In genomic region chr6:37382954-37383353, GRCh38 we compare ENCODE assay signal across 18 cellular contexts. TPM values are rescaled to one million over a fixed set of nuclear protein-coding genes. Genes with fewer than 3 reads are reported as not detected.
A peak's percentile ranks its signal among the peaks of the same experiment; 100 is the strongest.
DNase-seq lines count a peak whose midpoint lies in the region; ATAC-seq and TF ChIP-seq lines count a peak whose summit lies in the region.
"Had no signal": no experiment of that assay in that cellular context is flagged by ENCODE, and none has a peak within 500 bp of the region (broad histone marks: within the 10 kb centered on the region; RNA-seq: fewer than 3 reads in every experiment).

No MANE protein-coding gene starts in this region.

- H3K27ac Mint-ChIP-seq in GM23338 = no peak overlapping the region
- H3K27ac Mint-ChIP-seq in CD8-positive, alpha-beta memory T cell = no peak overlapping the region
- H3K27ac Mint-ChIP-seq: CD4-positive, alpha-beta memory T cell had no signal

- peaks cover 6% of the 10 kb centered on the region for H3K27me3 Mint-ChIP-seq in GM23338 (ENCODE audit: insufficient read depth, low read depth, poor library complexity)
- H3K27me3 Mint-ChIP-seq in CD8-positive, alpha-beta memory T cell = no peaks in the 10 kb centered on the region
- H3K27me3 Mint-ChIP-seq: CD4-positive, alpha-beta memory T cell had no signal

- H3K36me3 Mint-ChIP-seq in GM23338 (ENCODE audit: low read depth) = peaks cover 13% of the 10 kb centered on the region
- peaks cover 7 to 54% (median 17%) of the 10 kb centered on the region in 3 donors for H3K36me3 Mint-ChIP-seq in CD8-positive, alpha-beta memory T cell

- H3F3A ChIP-seq in SK-N-SH (replicated peaks; ENCODE audit: insufficient read depth) = peaks cover 3% of the 10 kb centered on the region
- no peaks in the 10 kb centered on the region for H3F3A ChIP-seq in GM23338 (replicated peaks; ENCODE audit: low read depth)
- no peaks in the 10 kb centered on the region for H3F3A ChIP-seq in OCI-LY1 (ENCODE audit: insufficient read depth, low read length)

- 96% methylated on average over 2 of the region's 2 CpGs for WGBS in SK-N-SH (ENCODE audit: low lambda C conversion rate)

- H3K79me2 ChIP-seq in SK-N-SH (ENCODE audit: insufficient read depth) = no peaks in the 10 kb centered on the region
- H3K79me2 ChIP-seq in GM23338 (replicated peaks; ENCODE audit: insufficient read depth) = no peaks in the 10 kb centered on the region
- no peaks in the 10 kb centered on the region for H3K79me2 ChIP-seq in OCI-LY1 (ENCODE audit: insufficient read depth, low read length)

- no peak overlapping the region for H3K27ac ChIP-seq in SK-N-SH (ENCODE audit: low read depth in 2 of 2, low read length in 1 of 2)
- H3K27ac ChIP-seq in GM23338 (ENCODE audit: low read depth) = no peak overlapping the region
- no peak overlapping the region for H3K27ac ChIP-seq in OCI-LY1 (ENCODE audit: low read depth, low read length, poor library complexity, severe bottlenecking)
- no peak overlapping the region for H3K27ac ChIP-seq in effector memory CD4-positive, alpha-beta T cell (ENCODE audit: insufficient read depth, low read length, poor library complexity, severe bottlenecking)
- H3K27ac ChIP-seq in CD8-positive, alpha-beta memory T cell (ENCODE audit: low read depth, low read length) = no peak overlapping the region
- H3K27ac ChIP-seq: SJSA1 had no signal

- H3K4me1 Mint-ChIP-seq in GM23338 = no peaks in the 10 kb centered on the region
- H3K4me1 Mint-ChIP-seq in CD8-positive, alpha-beta memory T cell = no peaks in the 10 kb centered on the region

- CTCF ChIA-PET in SK-N-SH (lab: Yijun Ruan, JAX) = interaction anchor here (0.6 to 3.6 kb wide), 14 partner anchors 10 to 309 kb away, joined by 3 to 26 read pairs (median 4); no protein-coding TSS in a partner anchor
- CTCF ChIA-PET in CD8-positive, alpha-beta memory T cell (lab: Charles Lee) = interaction anchor here (0.7 to 1.2 kb wide), 3 partner anchors 11 to 309 kb away, joined by 3 to 4 read pairs (median 3); no protein-coding TSS in a partner anchor

- TF ChIP-seq EP300 in SK-N-SH (IDR thresholded peaks at IDR 0.05; ENCODE audit: borderline replicate concordance in 1 of 2, low read depth in 1 of 2, low read length in 1 of 2) = no peak

- ATAC-seq in SK-N-SH treated with all-trans-retinoic acid at 6 μM for 48 hours = no peak
- ATAC-seq in GM23338 = no peak; the same call in 2 of the 3 replicates

- H3K4me1 ChIP-seq in SK-N-SH (ENCODE audit: control insufficient read depth in 1 of 2, insufficient read depth in 2 of 2, low read depth in 1 of 2, low read length in 1 of 2) (no peaks in the 10 kb centered on the region), GM23338 (ENCODE audit: insufficient read depth) (no peaks in the 10 kb centered on the region), OCI-LY1 (ENCODE audit: insufficient read depth, low read length, severe bottlenecking) (no peaks in the 10 kb centered on the region)
- H3K4me1 ChIP-seq in effector memory CD4-positive, alpha-beta T cell (ENCODE audit: control insufficient read depth, insufficient read depth, low read length, poor library complexity, severe bottlenecking) = no peaks in the 10 kb centered on the region
- no peaks in the 10 kb centered on the region for H3K4me1 ChIP-seq in CD8-positive, alpha-beta memory T cell (ENCODE audit: insufficient read depth, low read length)
- H3K4me1 ChIP-seq: SJSA1 had no signal

- DNase-seq in SK-N-SH (peak; percentile 23), GM23338 (ENCODE audit: low spot score) (peak; percentile 27), NCI-H69 (lab: John Stamatoyannopoulos, UW) (no peak), NCI-H774 (lab: John Stamatoyannopoulos, UW) (no peak)
- no peak for DNase-seq in effector memory CD4-positive, alpha-beta T cell
- no peak for DNase-seq in CD8-positive, alpha-beta memory T cell
- DNase-seq: CD4-positive, alpha-beta memory T cell; DMS153; HCEC 1CT; MG63; NCI-H1436; NCI-H2029 treated with DMSO at 0.1 percent for 48 hours; NCI-H2227 treated with DMSO at 0.1 percent for 48 hours; NCI-H526; NK-92 treated with Interleukin-12 subunit alpha and Interleukin-12 subunit beta, amount 100 ng/mL, for 24 hours had no signal

- H4K20me1 ChIP-seq in SK-N-SH (ENCODE audit: insufficient read depth) (no peaks in the 10 kb centered on the region), GM23338 (replicated peaks; ENCODE audit: insufficient read depth) (no peaks in the 10 kb centered on the region; the same call in 1 of the 2 replicates), OCI-LY1 (ENCODE audit: insufficient read depth, low read length) (no peaks in the 10 kb centered on the region)

- 0 out of 2 replicates have a peak, but pooled peaks have one; percentile 9 for TF ChIP-seq CTCF in SK-N-SH (IDR thresholded peaks at IDR 0.05)
- no peak; a peak in 1 of 4 replicates for TF ChIP-seq CTCF in GM23338 (conservative IDR thresholded peaks at IDR 0.05; ENCODE audit: low read depth in 2 of 2)
- TF ChIP-seq CTCF in OCI-LY1 (IDR thresholded peaks at IDR 0.05; ENCODE audit: low read length) = peak; percentile 12; the same call in 1 of the 2 replicates

- no peaks in the 10 kb centered on the region for H3K9me2 ChIP-seq in SK-N-SH
- H3K9me2 ChIP-seq in GM23338 (ENCODE audit: insufficient read depth) = no peaks in the 10 kb centered on the region
- H3K9me2 ChIP-seq in OCI-LY1 (ENCODE audit: low read depth, low read length) = no peaks in the 10 kb centered on the region

- TF ChIP-seq RAD21 in SK-N-SH (IDR thresholded peaks at IDR 0.05; ENCODE audit: low read length) = peak; percentile 35; the same call in 1 of the 2 replicates

- H3K36me3 ChIP-seq in SK-N-SH (replicated peaks in 1 of 2; ENCODE audit: control insufficient read depth in 1 of 2, insufficient read depth in 2 of 2, low read length in 1 of 2) = peaks cover 15 to 25% of the 10 kb centered on the region in 2 experiments
- peaks cover 11% of the 10 kb centered on the region; the same call in 1 of the 2 replicates for H3K36me3 ChIP-seq in GM23338 (ENCODE audit: insufficient read depth)
- H3K36me3 ChIP-seq in OCI-LY1 (ENCODE audit: insufficient read depth, low read length) = peaks cover 15% of the 10 kb centered on the region; the same call in 1 of the 2 replicates
- H3K36me3 ChIP-seq in effector memory CD4-positive, alpha-beta T cell (ENCODE audit: control insufficient read depth, insufficient read depth, low read length) = peaks cover 15% of the 10 kb centered on the region
- H3K36me3 ChIP-seq in CD8-positive, alpha-beta memory T cell (ENCODE audit: insufficient read depth, low read length) = peaks cover under 1% of the 10 kb centered on the region

- H3K9me3 ChIP-seq in SK-N-SH (no peaks in the 10 kb centered on the region), OCI-LY1 (ENCODE audit: low read length) (no peaks in the 10 kb centered on the region)
- no peaks in the 10 kb centered on the region for H3K9me3 ChIP-seq in effector memory CD4-positive, alpha-beta T cell (ENCODE audit: control insufficient read depth, low read length)
- H3K9me3 ChIP-seq in CD8-positive, alpha-beta memory T cell (ENCODE audit: low read length) = no peaks in the 10 kb centered on the region
- H3K9me3 ChIP-seq: MG63, SJSA1 had no signal

- H3K4me3 ChIP-seq in SK-N-SH (ENCODE audit: low read depth in 2 of 2, low read length in 1 of 2) (no peak overlapping the region), GM23338 (no peak overlapping the region), OCI-LY1 (ENCODE audit: low read depth, low read length, poor library complexity, severe bottlenecking) (no peak overlapping the region)
- H3K4me3 ChIP-seq in effector memory CD4-positive, alpha-beta T cell (ENCODE audit: insufficient read depth, low read depth, low read length, poor library complexity, severe bottlenecking) = no peak overlapping the region
- no peak overlapping the region for H3K4me3 ChIP-seq in CD8-positive, alpha-beta memory T cell (ENCODE audit: low read length)
- H3K4me3 ChIP-seq: MG63, SJSA1 had no signal

- no peak overlapping the region for H3K4me3 Mint-ChIP-seq in GM23338
- H3K4me3 Mint-ChIP-seq in CD8-positive, alpha-beta memory T cell = no peak overlapping the region
- H3K4me3 Mint-ChIP-seq: CD4-positive, alpha-beta memory T cell had no signal

- H2AFZ ChIP-seq in SK-N-SH (ENCODE audit: low read depth) (no peak overlapping the region), GM23338 (no peak overlapping the region), OCI-LY1 (ENCODE audit: low read length) (no peak overlapping the region)

- H3K9me3 Mint-ChIP-seq in GM23338 = no peaks in the 10 kb centered on the region
- H3K9me3 Mint-ChIP-seq in CD8-positive, alpha-beta memory T cell = no peaks in the 10 kb centered on the region
- H3K9me3 Mint-ChIP-seq: CD4-positive, alpha-beta memory T cell had no signal

- POLR2A ChIA-PET in SK-N-SH (lab: Yijun Ruan, JAX) = no interaction called here
- POLR2A ChIA-PET in CD8-positive, alpha-beta memory T cell (lab: Charles Lee) = no interaction called here

- H3K9ac ChIP-seq in SK-N-SH (no peak overlapping the region), OCI-LY1 (ENCODE audit: low read length) (no peak overlapping the region)

- H3K4me2 ChIP-seq in SK-N-SH = no peak overlapping the region
- H3K4me2 ChIP-seq in GM23338 = no peak overlapping the region
- H3K4me2 ChIP-seq in OCI-LY1 (ENCODE audit: low read length) = no peak overlapping the region

- no peaks in the 10 kb centered on the region for H3K27me3 ChIP-seq in SK-N-SH (ENCODE audit: insufficient read depth)
- H3K27me3 ChIP-seq in GM23338 (ENCODE audit: insufficient read depth) = no peaks in the 10 kb centered on the region
- H3K27me3 ChIP-seq in OCI-LY1 (ENCODE audit: insufficient read depth, low read length) = no peaks in the 10 kb centered on the region
- H3K27me3 ChIP-seq in effector memory CD4-positive, alpha-beta T cell (replicated peaks; ENCODE audit: control insufficient read depth, insufficient read depth, low read length, poor library complexity, severe bottlenecking) = no peaks in the 10 kb centered on the region
- H3K27me3 ChIP-seq in CD8-positive, alpha-beta memory T cell (ENCODE audit: insufficient read depth, low read length, poor library complexity, severe bottlenecking) = no peaks in the 10 kb centered on the region
- H3K27me3 ChIP-seq: MG63, SJSA1 had no signal

RNA-seq across cellular contexts. Expression of gene RNF8, which starts 29.2 kb away (rescaled TPM):
- polyA plus RNA-seq in SK-N-SH (2012; rRNA removed) = 19.8 and 21.7 TPM in 2 replicates
- 21.5 and 28.1 TPM in 2 replicates for polyA plus RNA-seq in SK-N-SH (2012; cell fraction: cytosol; rRNA removed)
- polyA plus RNA-seq in SK-N-SH (2012; cell fraction: nucleus; rRNA removed) = 19.5 and 22.9 TPM in 2 replicates
- 35.1 and 41.6 TPM in 2 replicates for total RNA-seq in GM23338 (2014; rRNA removed; shearing (Covaris generic))
- polyA plus RNA-seq in GM23338 (2016; fragmentation: Nextera tagmentation; extraction: Ambion mirVana) = 48.9 and 55.2 TPM in 2 replicates
- 10 to 100 TPM; 33.7 to 35.2 TPM for total RNA-seq in CD8-positive, alpha-beta memory T cell
- 17.2 TPM for polyA plus RNA-seq in CD8-positive, alpha-beta memory T cell

RNA-seq across cellular contexts. Expression of gene CMTR1, which starts 50.1 kb away (rescaled TPM):
- polyA plus RNA-seq in SK-N-SH (2012; rRNA removed) (19.8 and 25.0 TPM in 2 replicates), GM23338 (2016; fragmentation: Nextera tagmentation; extraction: Ambion mirVana) (7.3 and 9.9 TPM in 2 replicates)
- 14.4 and 17.2 TPM in 2 replicates for polyA plus RNA-seq in SK-N-SH (2012; cell fraction: cytosol; rRNA removed)
- 52.7 and 76.0 TPM in 2 replicates for polyA plus RNA-seq in SK-N-SH (2012; cell fraction: nucleus; rRNA removed)
- 36.4 and 38.0 TPM in 2 replicates for total RNA-seq in GM23338 (2014; rRNA removed; shearing (Covaris generic))
- total RNA-seq in CD8-positive, alpha-beta memory T cell = 10 to 100 TPM; 54.3 TPM
- 25.8 TPM for polyA plus RNA-seq in CD8-positive, alpha-beta memory T cell

Comparison
In these comparisons a context has a peak if more than half of its experiments do, and no peak if none do; other contexts are left out.
1. DNase-seq: peak in SK-N-SH (single experiment) and GM23338 (single experiment); none in NCI-H69 (single experiment), effector memory CD4-positive, alpha-beta T cell (0 of 3), CD8-positive, alpha-beta memory T cell (0 of 5) and NCI-H774 (single experiment).
2. CTCF ChIP-seq: peak in SK-N-SH (single experiment) and OCI-LY1 (single experiment); none in GM23338 (0 of 2).